Comparison of ENCODE assay signal across 17 cellular contexts in the genomic region with DNA sequence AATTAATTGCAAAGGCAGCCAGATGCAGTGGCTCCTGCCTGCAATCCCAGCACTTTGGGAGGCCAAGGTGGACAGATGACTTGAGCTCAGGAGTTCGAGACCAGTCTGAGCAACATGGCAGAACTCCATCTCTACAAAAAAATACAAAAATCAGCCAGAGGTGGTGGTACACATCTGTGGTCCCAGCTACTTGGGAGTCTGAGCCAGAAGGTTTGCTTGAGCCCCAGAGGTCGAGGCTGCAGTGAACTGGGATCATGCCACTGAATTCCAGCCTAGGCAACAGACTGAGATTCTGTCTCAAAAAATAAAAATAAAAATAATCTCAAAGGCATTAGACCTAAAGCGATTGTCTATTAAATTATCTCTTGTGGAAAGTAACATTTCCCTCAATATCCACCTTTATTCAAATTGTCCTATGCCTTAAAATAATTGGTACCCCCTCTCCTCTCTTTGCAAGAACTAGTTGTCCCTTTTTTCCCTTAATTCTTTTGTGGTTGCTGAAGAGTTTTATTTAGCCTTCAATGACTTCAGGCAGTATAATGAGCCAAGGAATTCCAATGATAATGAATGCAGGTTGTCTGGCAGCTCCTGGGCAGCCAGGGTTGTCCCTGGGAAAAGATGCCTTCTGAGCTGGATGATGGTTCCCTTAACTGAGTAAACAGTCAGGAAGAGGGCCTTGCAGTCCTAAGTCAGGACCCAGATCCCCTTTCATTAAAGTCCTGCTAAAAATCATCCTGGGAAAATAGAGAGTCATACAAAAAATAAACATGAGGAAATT. TPM values are rescaled to one million over a fixed set of nuclear protein-coding genes. Genes with fewer than 3 reads are reported as not detected.
DNase-seq lines count a peak whose midpoint lies in the region; ATAC-seq, FAIRE-seq and TF ChIP-seq lines count a peak whose summit lies in the region.
"Had no signal": no experiment of that assay in that cellular context is flagged by ENCODE, and none has a peak within 500 bp of the region (broad histone marks: within the 10 kb centered on the region; RNA-seq: fewer than 3 reads in every experiment).

No MANE protein-coding gene starts in this region.

- dilution Hi-C loops in mammary epithelial cell (cut with HindIII; ENCODE audit: low sequenced_read_pairs): no loop called here

- FAIRE-seq in D721Med (lab: Jason Lieb, UNC): no peak
- FAIRE-seq: GM18507 had no signal

- 28% methylated on average over 3 of the region's 3 CpGs for WGBS in mammary epithelial cell (ENCODE audit: low coverage, missing lambda C conversion rate)

- peak; percentile 37 for ATAC-seq in sciatic nerve
- ATAC-seq: naive thymus-derived CD4-positive, alpha-beta T cell; T-helper 17 cell had no signal

- intact Hi-C loops in mammary epithelial cell (cut with micrococcal nuclease): no loop called here
- intact Hi-C loops in sciatic nerve (cut with DNase I): no loop called here

- in situ Hi-C loops in mammary epithelial cell (cut with MboI; ENCODE audit: low sequenced_read_pairs in 2 of 2): no loop called here

- H3K79me2 ChIP-seq in mammary epithelial cell (ENCODE audit: insufficient read depth, low read length): no peaks in the 10 kb centered on the region
- H3K79me2 ChIP-seq: hepatocyte had no signal

- no peaks in the 10 kb centered on the region for H4K20me1 ChIP-seq in mammary epithelial cell (ENCODE audit: insufficient read depth, low read length)

- DNase-seq in H7 (peak; percentile 45), mammary epithelial cell (no peak), iPS DF 19.7 (ENCODE audit: low read depth, low spot score) (peak; percentile 7), sciatic nerve (ENCODE audit: low spot score) (no peak), NCI-H2227 (lab: John Stamatoyannopoulos, UW; ENCODE audit: unreplicated experiment) (no peak), D721Med (ENCODE audit: insufficient read length, low spot score) (no peak), DMS153 treated with DMSO at 0.1 percent for 48 hours (lab: John Stamatoyannopoulos, UW; ENCODE audit: unreplicated experiment) (no peak)
- DNase-seq in stimulated activated CD4-positive, alpha-beta T cell treated with anti-CD3 and anti-CD28 coated beads, Interleukin-2, amount 100 ng/mL, for 24 hours: no peak
- DNase-seq: BE2C; DMS153; naive thymus-derived CD4-positive, alpha-beta T cell; NCI-H1436 treated with DMSO at 0.1 percent for 48 hours; SIG-M5; T-helper 17 cell had no signal

- H3K4me2 ChIP-seq in mammary epithelial cell (ENCODE audit: insufficient read depth, low read depth, low read length): peak overlapping the region; percentile 65
- H3K4me2 ChIP-seq: hepatocyte had no signal

- H3K36me3 ChIP-seq in H7 (replicated peaks; ENCODE audit: control insufficient read depth, insufficient read depth, low read length) (no peaks in the 10 kb centered on the region), mammary epithelial cell (ENCODE audit: insufficient read depth, low read length) (peaks cover 1% of the 10 kb centered on the region)
- H3K36me3 ChIP-seq: BE2C had no signal

- no TSS peak for BruUV-seq in mammary epithelial cell (replicated peaks; lab: Mats Ljungman, UMichigan)

- H3K9me3 ChIP-seq in mammary epithelial cell (replicated peaks; ENCODE audit: insufficient read depth, low read length): no peaks in the 10 kb centered on the region
- H3K9me3 ChIP-seq: BE2C, testis had no signal

- peak overlapping the region; percentile 22 for H2AFZ ChIP-seq in mammary epithelial cell (ENCODE audit: low read depth, low read length)
- H2AFZ ChIP-seq: hepatocyte had no signal

- CTCF ChIA-PET in mammary epithelial cell (lab: Charles Lee; ENCODE audit: low non-redundant PET): no interaction called here

- H3K9ac ChIP-seq in mammary epithelial cell (ENCODE audit: insufficient read depth, low read length): no peak overlapping the region

- TF ChIP-seq CTCF in mammary epithelial cell (conservative IDR thresholded peaks at IDR 0.05 in 1 of 2, IDR thresholded peaks at IDR 0.05 in 1 of 2; ENCODE audit: extremely low read depth in 1 of 2, insufficient read depth in 1 of 2, low read depth in 1 of 2, low read length in 2 of 2) (no peak), D721Med (IDR thresholded peaks at IDR 0.05; ENCODE audit: insufficient read depth, missing control alignments) (no peak)

- H3K27me3 ChIP-seq in H7 (ENCODE audit: control insufficient read depth, insufficient read depth, low read length) (no peaks in the 10 kb centered on the region), mammary epithelial cell (ENCODE audit: insufficient read depth, low read length) (no peaks in the 10 kb centered on the region)
- H3K27me3 ChIP-seq: BE2C, hepatocyte, testis had no signal

- H3K4me3 ChIP-seq in H7 (ENCODE audit: insufficient read depth, low read depth, low read length) (no peak overlapping the region), mammary epithelial cell (replicated peaks in 1 of 3; ENCODE audit: insufficient read depth in 1 of 3, low read depth in 2 of 3, low read length in 3 of 3) (no peak overlapping the region)
- H3K4me3 ChIP-seq: hepatocyte, testis had no signal

- peaks cover 17% of the 10 kb centered on the region for H3K4me1 ChIP-seq in mammary epithelial cell (ENCODE audit: insufficient read depth, low read length)
- H3K4me1 ChIP-seq: BE2C had no signal

- peak overlapping the region; percentile 6 for H3K27ac ChIP-seq in mammary epithelial cell (ENCODE audit: insufficient read depth, low read depth, low read length)
- H3K27ac ChIP-seq: hepatocyte had no signal

RNA-seq across cellular contexts. Expression of a gene that starts 32.2 kb away (rescaled TPM):
- 0.45 and 0.81 TPM in 2 replicates for total RNA-seq in H7 (2014; rRNA removed; shearing (Covaris generic))
- total RNA-seq in mammary epithelial cell: 1 to 10 TPM; 4.7 to 7.8 TPM
- polyA plus RNA-seq in mammary epithelial cell: 2.8 TPM
- polyA minus RNA-seq in mammary epithelial cell: not detected
- total RNA-seq in sciatic nerve: 2.5 TPM
- polyA plus RNA-seq: hepatocyte had no signal

RNA-seq across cellular contexts. Expression of a gene that starts 40.7 kb away (rescaled TPM):
- 31.0 and 44.0 TPM in 2 replicates for total RNA-seq in H7 (2014; rRNA removed; shearing (Covaris generic))
- 10 to 100 TPM; 34.2 to 53.7 TPM for total RNA-seq in mammary epithelial cell
- polyA plus RNA-seq in mammary epithelial cell: 23.5 TPM
- 13.5 TPM for polyA minus RNA-seq in mammary epithelial cell
- total RNA-seq in sciatic nerve: 39.6 TPM

RNA-seq across cellular contexts. Expression of a gene that starts 40.8 kb away (rescaled TPM):
- 49.2 and 54.2 TPM in 2 replicates for total RNA-seq in H7 (2014; rRNA removed; shearing (Covaris generic))
- total RNA-seq in mammary epithelial cell (10 to 100 TPM; 18.2 to 22.0 TPM), sciatic nerve (30.0 TPM)
- polyA plus RNA-seq in mammary epithelial cell: 10.4 TPM
- polyA minus RNA-seq in mammary epithelial cell: 13.2 TPM

RNA-seq across cellular contexts. Expression of a gene that starts 60.0 kb away (rescaled TPM):
- total RNA-seq in H7 (2014; rRNA removed; shearing (Covaris generic)): 12.1 and 18.9 TPM in 2 replicates
- 10 to 100 TPM in 1 of 2 donors, 1 to 10 TPM in 1; 6.8 to 11.2 TPM for total RNA-seq in mammary epithelial cell
- 9.2 TPM for polyA plus RNA-seq in mammary epithelial cell
- 4.5 TPM for polyA minus RNA-seq in mammary epithelial cell
- total RNA-seq in sciatic nerve: 0.80 TPM

Comparison
In these comparisons a context has a peak if more than half of its experiments do, and no peak if none do; other contexts are left out.
1. DNase-seq: peak in H7 (single experiment) and iPS DF 19.7 (single experiment); none in mammary epithelial cell (single experiment), sciatic nerve (single experiment), NCI-H2227 (single experiment), D721Med (single experiment), DMS153 treated with DMSO at 0.1 percent for 48 hours (single experiment) and stimulated activated CD4-positive, alpha-beta T cell treated with anti-CD3 and anti-CD28 coated beads, Interleukin-2, amount 100 ng/mL, for 24 hours (0 of 2).